Comparison of ENCODE assay signal across 1 cellular context in the genomic region with DNA sequence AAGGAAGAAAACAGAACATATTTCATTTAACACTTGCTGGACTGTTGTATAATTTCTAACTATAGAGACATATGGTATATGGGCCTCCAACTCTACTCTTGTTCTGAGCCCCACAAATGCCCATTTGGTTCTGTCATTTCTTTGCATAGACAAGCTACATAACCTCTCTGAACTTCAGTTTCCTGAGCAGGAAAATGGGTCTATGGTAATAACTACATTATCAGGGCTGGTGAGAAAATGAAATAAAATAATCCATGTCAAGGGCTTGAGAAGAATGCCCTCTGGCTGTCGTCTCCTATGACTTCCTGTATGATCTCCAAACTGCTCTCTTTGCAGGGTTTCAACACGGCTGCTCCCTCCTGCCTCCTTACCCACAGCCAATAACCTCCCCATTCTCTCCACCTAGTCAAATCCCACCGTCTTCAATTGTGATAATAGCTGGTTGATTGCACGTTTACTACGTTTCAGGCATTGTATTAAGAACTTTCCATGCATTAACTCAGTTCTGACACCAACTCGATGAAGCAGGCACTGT.
TF ChIP-seq lines count a peak whose summit lies in the region.

No MANE protein-coding gene starts in this region.

TF ChIP-seq in IMR-90, 13 proteins besides CTCF, POLR2A, EP300 and RAD21 (continued from another document):
- TF ChIP-seq, protein P1, sequence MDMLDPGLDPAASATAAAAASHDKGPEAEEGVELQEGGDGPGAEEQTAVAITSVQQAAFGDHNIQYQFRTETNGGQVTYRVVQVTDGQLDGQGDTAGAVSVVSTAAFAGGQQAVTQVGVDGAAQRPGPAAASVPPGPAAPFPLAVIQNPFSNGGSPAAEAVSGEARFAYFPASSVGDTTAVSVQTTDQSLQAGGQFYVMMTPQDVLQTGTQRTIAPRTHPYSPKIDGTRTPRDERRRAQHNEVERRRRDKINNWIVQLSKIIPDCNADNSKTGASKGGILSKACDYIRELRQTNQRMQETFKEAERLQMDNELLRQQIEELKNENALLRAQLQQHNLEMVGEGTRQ (IDR thresholded peaks at IDR 0.05; ENCODE audit: low read depth, low read length), result no peak
- no peak for TF ChIP-seq CEBPB (IDR thresholded peaks at IDR 0.05; ENCODE audit: low read depth, low read length)
- TF ChIP-seq MAFK (IDR thresholded peaks at IDR 0.05; ENCODE audit: low read depth, low read length), result no peak
- no peak for TF ChIP-seq MAZ (IDR thresholded peaks at IDR 0.05; ENCODE audit: borderline replicate concordance, low read depth, low read length)
- no peak for TF ChIP-seq RFX5 (IDR thresholded peaks at IDR 0.05; ENCODE audit: low read depth, low read length)
